Comparison of ENCODE assay signal across 8 cellular contexts in the genomic region with DNA sequence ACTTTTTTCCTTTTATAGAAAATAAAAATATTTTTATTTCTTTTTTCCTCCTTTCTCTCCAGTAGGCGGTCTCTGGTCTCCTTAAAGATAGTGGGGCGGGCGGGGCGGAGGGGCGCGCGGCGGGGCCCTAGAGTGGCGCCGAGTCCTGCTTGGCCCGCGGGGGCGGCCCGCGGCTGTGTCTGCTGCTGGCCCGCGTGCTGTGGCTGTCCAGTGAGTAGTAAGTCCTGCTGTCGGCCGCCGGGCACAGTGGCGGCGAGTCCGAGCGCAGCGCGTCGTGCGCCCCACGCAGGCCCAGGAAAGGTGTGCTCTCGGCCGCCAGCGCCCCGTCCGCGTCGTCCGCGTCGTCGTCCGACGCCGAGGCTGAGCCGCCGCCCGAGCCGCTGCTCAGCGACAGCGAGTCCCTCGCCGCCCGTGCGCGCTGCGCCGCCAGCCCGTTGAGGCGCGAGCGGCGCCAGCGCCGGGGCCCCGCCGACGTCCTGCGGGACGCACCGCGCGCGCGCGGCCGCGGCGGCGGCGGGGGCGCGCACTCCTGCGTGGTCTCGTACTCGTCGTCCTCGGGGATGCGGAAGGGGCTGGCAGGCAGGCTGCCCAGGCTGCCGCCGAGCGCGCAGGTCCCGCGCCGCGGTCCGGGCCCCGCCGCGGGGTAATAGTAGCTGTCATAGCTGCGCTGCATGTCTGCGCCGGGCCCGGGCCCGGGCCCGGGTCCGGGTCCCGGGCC. TPM values are rescaled to one million over a fixed set of nuclear protein-coding genes. Genes with fewer than 3 reads are reported as not detected.
DNase-seq lines count a peak whose midpoint lies in the region; ATAC-seq and TF ChIP-seq lines count a peak whose summit lies in the region.

No MANE protein-coding gene starts in this region.

- intact Hi-C loops in colonic mucosa (cut with DNase I), result no loop called here
- intact Hi-C loops in lower leg skin (cut with DNase I; ENCODE audit: low total_unique reads), result no loop called here

- H3K27ac ChIP-seq in BLaER1 treated with 17β-estradiol and CSF1 and Interleukin-3, amounts not matched to agents 10 nM and 100 nM, result peak overlapping the region; percentile 45 to 88 (median 85); a peak in 21 of 22 replicates
- H3K27ac ChIP-seq in colonic mucosa, result no peak overlapping the region

- peaks cover 15 to 36% (median 30%) of the 10 kb centered on the region in 11 experiments for H3K27me3 ChIP-seq in BLaER1 treated with 17β-estradiol and CSF1 and Interleukin-3, amounts not matched to agents 10 nM and 100 nM
- H3K27me3 ChIP-seq in colonic mucosa, result peaks cover 14% of the 10 kb centered on the region

- peak overlapping the region; percentile 66 to 85 (median 78) for H3K4me3 ChIP-seq in BLaER1 treated with 17β-estradiol and CSF1 and Interleukin-3, amounts not matched to agents 10 nM and 100 nM
- H3K4me3 ChIP-seq in colonic mucosa (peak overlapping the region; percentile 42), lower leg skin (ENCODE audit: low read depth, poor library complexity, severe bottlenecking) (peak overlapping the region; percentile 30)

- TF ChIP-seq CTCF in colonic mucosa (IDR thresholded peaks at IDR 0.05), result no peak
- no peak for TF ChIP-seq CTCF in lower leg skin (IDR thresholded peaks at IDR 0.05)

- H3K4me1 ChIP-seq in BLaER1 treated with 17β-estradiol and CSF1 and Interleukin-3, amounts not matched to agents 10 nM and 100 nM, result peaks cover 0 to 17% (median 10%) of the 10 kb centered on the region in 10 experiments; a peak in 12 of 20 replicates
- no peaks in the 10 kb centered on the region for H3K4me1 ChIP-seq in colonic mucosa

- no peaks in the 10 kb centered on the region for H3K36me3 ChIP-seq in BLaER1 treated with 17β-estradiol and CSF1 and Interleukin-3, amounts not matched to agents 10 nM and 100 nM
- H3K36me3 ChIP-seq in colonic mucosa, result no peaks in the 10 kb centered on the region

- DNase-seq in HuH-7.5 (ENCODE audit: low spot score) (peak; percentile 71), colonic mucosa (peak; percentile 25), lower leg skin (ENCODE audit: low spot score in 2 of 2) (no peak)
- DNase-seq in activated CD4-positive, alpha-beta T cell treated with anti-CD3 and anti-CD28 coated beads, Interleukin-2, amount 50 U/mL, for 1 hour, result peak; percentile 76
- DNase-seq in stimulated activated CD4-positive, alpha-beta T cell treated with anti-CD3 and anti-CD28 coated beads, Interleukin-4, amount 100 ng/mL, for 48 hours (ENCODE audit: low read depth in 2 of 2), result peak; percentile 58 to 62

- no peaks in the 10 kb centered on the region for H3K9me3 ChIP-seq in BLaER1 treated with 17β-estradiol and CSF1 and Interleukin-3, amounts not matched to agents 10 nM and 100 nM (replicated peaks in 1 of 11)
- H3K9me3 ChIP-seq in colonic mucosa, result no peaks in the 10 kb centered on the region

- no peak for TF ChIP-seq POLR2A in lower leg skin (IDR thresholded peaks at IDR 0.05)

- peak overlapping the region; percentile 88 to 98 (median 93) for H3K4me2 ChIP-seq in BLaER1 treated with 17β-estradiol and CSF1 and Interleukin-3, amounts not matched to agents 10 nM and 100 nM

- ATAC-seq in GM19395 (IDR thresholded peaks at IDR 0.05; ENCODE audit: unreplicated experiment) (peak; percentile 60), GM21526 (IDR thresholded peaks at IDR 0.05; ENCODE audit: low FRiP score, unreplicated experiment) (no peak)

- 21 to 46% methylated on average over 35 to 72 of the region's 107 CpGs for WGBS in lower leg skin, 2 donors

- peaks cover 0 to 10% (median 0%) of the 10 kb centered on the region in 11 experiments; a peak in 3 of 22 replicates for H4K20me1 ChIP-seq in BLaER1 treated with 17β-estradiol and CSF1 and Interleukin-3, amounts not matched to agents 10 nM and 100 nM

- H3K9ac ChIP-seq in BLaER1 treated with 17β-estradiol and CSF1 and Interleukin-3, amounts not matched to agents 10 nM and 100 nM, result peak overlapping the region; percentile 79 to 90 (median 87)
- H3K9ac ChIP-seq in colonic mucosa (ENCODE audit: low read depth in 2 of 2, low read length in 2 of 2), result peak overlapping the region in 1 of 2 donors; percentile 50

RNA-seq across cellular contexts. Expression of a gene that starts 52.3 kb away (rescaled TPM):
- total RNA-seq in colonic mucosa, result under 1 TPM; 0.05 to 0.11 TPM
- under 1 TPM; 0.15 to 0.30 (median 0.16) TPM for total RNA-seq in lower leg skin

Comparison
In these comparisons a context has a peak if more than half of its experiments do, and no peak if none do; other contexts are left out.
1. DNase-seq: peak in HuH-7.5 (single experiment), activated CD4-positive, alpha-beta T cell treated with anti-CD3 and anti-CD28 coated beads, Interleukin-2, amount 50 U/mL, for 1 hour (single experiment), colonic mucosa (single experiment) and stimulated activated CD4-positive, alpha-beta T cell treated with anti-CD3 and anti-CD28 coated beads, Interleukin-4, amount 100 ng/mL, for 48 hours (2 of 2); none in lower leg skin (0 of 2).
2. Peak in every context shown above with its lines, with median percentiles within 50 percentile points of each other: H3K4me3 ChIP-seq.